24 cellular contexts compared by ENCODE assay signal in genomic region chr10:105071980-105072379, GRCh38.
DNase-seq lines count a peak whose midpoint lies in the region; ATAC-seq and TF ChIP-seq lines count a peak whose summit lies in the region.
"Had no signal": no experiment of that assay in that cellular context is flagged by ENCODE, and none has a peak within 500 bp of the region (broad histone marks: within the 10 kb centered on the region; RNA-seq: fewer than 3 reads in every experiment).

No MANE protein-coding gene starts in this region.

- no peak overlapping the region for H3K4me3 ChIP-seq in heart right ventricle
- no peak overlapping the region for H3K4me3 ChIP-seq in esophagus muscularis mucosa
- H3K4me3 ChIP-seq: BLaER1, GM12878 had no signal

- no peak for TF ChIP-seq CTCF in heart right ventricle (IDR thresholded peaks at IDR 0.05)
- no peak for TF ChIP-seq CTCF in esophagus muscularis mucosa (IDR thresholded peaks at IDR 0.05)
- TF ChIP-seq CTCF in nephron progenitor cell (IDR thresholded peaks at IDR 0.05) = no peak

- H3K27ac ChIP-seq in heart right ventricle (no peak overlapping the region), esophagus muscularis mucosa (replicated peaks in 1 of 4) (no peak overlapping the region)
- H3K27ac ChIP-seq: BLaER1 had no signal

- no peak for TF ChIP-seq EP300 in esophagus muscularis mucosa (IDR thresholded peaks at IDR 0.05)

- H3K36me3 ChIP-seq in heart right ventricle = no peaks in the 10 kb centered on the region
- no peaks in the 10 kb centered on the region for H3K36me3 ChIP-seq in esophagus muscularis mucosa
- H3K36me3 ChIP-seq: BE2C, BLaER1 had no signal

- DNase-seq in Right ventricle myocardium superior = no peak
- no peak for DNase-seq in heart right ventricle
- DNase-seq in esophagus muscularis mucosa (ENCODE audit: extremely low spot score) = peak; percentile 75
- DNase-seq in nephron progenitor cell = no peak
- DNase-seq in activated CD4-positive, alpha-beta T cell treated with anti-CD3 and anti-CD28 coated beads for 4 hours = no peak
- DNase-seq in islet precursor cell = no peak
- DNase-seq: 8988T; ACHN; BE2C; C1 segment of cervical spinal cord; CD4-positive, alpha-beta memory T cell; CD4-positive, CD25-positive, alpha-beta regulatory T cell; CD8-positive, alpha-beta memory T cell; COR-L47; DMS 273 treated with DMSO at 0.1 percent for 48 hours; DMS153; DMS53; DMS79; DND-41; EL; GDM1 had no signal

- no peaks in the 10 kb centered on the region for H3K36me3 Mint-ChIP-seq in nephron progenitor cell (ENCODE audit: low read depth)
- H3K36me3 Mint-ChIP-seq: CD14-positive monocyte; CD4-positive, alpha-beta memory T cell; CD4-positive, CD25-positive, alpha-beta regulatory T cell; CD8-positive, alpha-beta memory T cell had no signal

- peak; percentile 75 for ATAC-seq in Right ventricle myocardium superior (ENCODE audit: poor library complexity)
- no peak for ATAC-seq in heart right ventricle
- ATAC-seq: GM12878 had no signal

- H3K9me3 Mint-ChIP-seq in nephron progenitor cell = no peaks in the 10 kb centered on the region

- peaks cover 35% of the 10 kb centered on the region for H3K4me1 Mint-ChIP-seq in nephron progenitor cell
- H3K4me1 Mint-ChIP-seq: CD14-positive monocyte; CD4-positive, alpha-beta memory T cell; CD4-positive, CD25-positive, alpha-beta regulatory T cell; CD8-positive, alpha-beta memory T cell had no signal

- intact Hi-C loops in Right ventricle myocardium superior (cut with DNase I) (loop anchor here (5.0 kb wide), 1 partner anchor 620 kb away; no protein-coding TSS in a partner anchor), heart right ventricle (cut with DNase I) (no loop called here), esophagus muscularis mucosa (cut with DNase I) (no loop called here)

- H3K27me3 ChIP-seq in heart right ventricle (peaks cover 0 to 13% (median 0%) of the 10 kb centered on the region in 7 donors), esophagus muscularis mucosa (no peaks in the 10 kb centered on the region)
- H3K27me3 ChIP-seq: BE2C, BLaER1 had no signal

- H3K4me3 Mint-ChIP-seq in nephron progenitor cell = no peak overlapping the region
- H3K4me3 Mint-ChIP-seq: CD14-positive monocyte; CD4-positive, alpha-beta memory T cell; CD4-positive, CD25-positive, alpha-beta regulatory T cell; CD8-positive, alpha-beta memory T cell had no signal

- peaks cover 6% of the 10 kb centered on the region for H3K27me3 Mint-ChIP-seq in nephron progenitor cell (ENCODE audit: low read depth, poor library complexity)
- H3K27me3 Mint-ChIP-seq: CD4-positive, CD25-positive, alpha-beta regulatory T cell; CD8-positive, alpha-beta memory T cell had no signal

- H3K4me1 ChIP-seq in heart right ventricle = no peaks in the 10 kb centered on the region
- H3K4me1 ChIP-seq in esophagus muscularis mucosa = no peaks in the 10 kb centered on the region
- H3K4me1 ChIP-seq: BE2C, BLaER1 had no signal

- H3K9me3 ChIP-seq in heart right ventricle (no peaks in the 10 kb centered on the region), esophagus muscularis mucosa (no peaks in the 10 kb centered on the region)
- H3K9me3 ChIP-seq: BE2C, BLaER1 had no signal

- TF ChIP-seq POLR2A in esophagus muscularis mucosa (IDR thresholded peaks at IDR 0.05; ENCODE audit: low read depth) = no peak

- H3K27ac Mint-ChIP-seq in nephron progenitor cell = peak overlapping the region; percentile 27
- H3K27ac Mint-ChIP-seq: CD14-positive monocyte; CD4-positive, alpha-beta memory T cell; CD8-positive, alpha-beta memory T cell had no signal

- 64 to 66% methylated on average over 5 of the region's 5 CpGs for WGBS in heart right ventricle, 2 donors
- WGBS in esophagus muscularis mucosa = 55% methylated on average over 5 of the region's 5 CpGs
